ENCODE assay signal across 19 cellular contexts in the genomic region with DNA sequence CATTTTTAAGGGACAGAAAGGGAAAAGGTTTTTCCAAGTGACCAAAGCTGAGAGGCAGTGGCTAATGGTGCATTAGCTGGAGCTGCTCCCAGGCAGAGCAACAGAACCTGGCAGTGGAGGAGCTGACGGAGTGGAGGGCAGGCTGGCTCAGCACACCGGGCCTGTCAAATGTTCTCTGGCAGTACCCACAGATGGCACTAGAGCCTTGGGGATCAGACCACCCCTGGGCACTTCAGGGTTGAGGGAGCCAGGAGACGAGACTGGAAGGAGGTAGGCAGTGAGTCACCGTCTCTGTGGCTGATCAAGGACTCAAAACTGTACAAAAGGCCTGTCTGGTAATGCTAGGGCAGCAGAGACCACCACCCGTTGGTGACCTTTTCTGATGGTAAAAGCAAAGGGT.
DNase-seq lines count a peak whose midpoint lies in the region; ATAC-seq, FAIRE-seq and TF ChIP-seq lines count a peak whose summit lies in the region.
"Had no signal": no experiment of that assay in that cellular context is flagged by ENCODE, and none has a peak within 500 bp of the region (broad histone marks: within the 10 kb centered on the region; RNA-seq: fewer than 3 reads in every experiment).

No MANE protein-coding gene starts in this region.

- intact Hi-C loops in activated naive CD4-positive, alpha-beta T cell treated with anti-CD3 and anti-CD28 coated beads for 36 hours (cut with micrococcal nuclease): no loop called here

- no peak overlapping the region for H3K4me3 Mint-ChIP-seq in activated naive CD4-positive, alpha-beta T cell treated with anti-CD3 and anti-CD28 coated beads for 36 hours
- H3K4me3 Mint-ChIP-seq in activated naive CD4-positive, alpha-beta T cell treated with anti-CD3 and anti-CD28 coated beads, Interleukin-2, amount 10 ng/mL, durations not matched to agents 7 days and 5 days: no peak overlapping the region
- no peak overlapping the region for H3K4me3 Mint-ChIP-seq in stimulated activated effector memory CD8-positive, alpha-beta T cell treated with anti-CD3 and anti-CD28 coated beads, Interleukin-12 subunit alpha, Interleukin-12 subunit beta, amount 100 ng/mL, for 72 hours
- H3K4me3 Mint-ChIP-seq: activated T-cell treated with anti-CD3 and anti-CD28 coated beads, Interleukin-2, amount 50 U/mL, for 4 hours had no signal

- no peaks in the 10 kb centered on the region for H3K9me3 Mint-ChIP-seq in activated naive CD4-positive, alpha-beta T cell treated with anti-CD3 and anti-CD28 coated beads for 36 hours
- H3K9me3 Mint-ChIP-seq in activated naive CD4-positive, alpha-beta T cell treated with anti-CD3 and anti-CD28 coated beads, Interleukin-2, amount 10 ng/mL, durations not matched to agents 7 days and 5 days: no peaks in the 10 kb centered on the region
- H3K9me3 Mint-ChIP-seq in stimulated activated effector memory CD8-positive, alpha-beta T cell treated with anti-CD3 and anti-CD28 coated beads, Interleukin-12 subunit alpha, Interleukin-12 subunit beta, amount 100 ng/mL, for 72 hours: no peaks in the 10 kb centered on the region
- H3K9me3 Mint-ChIP-seq: activated T-cell treated with anti-CD3 and anti-CD28 coated beads, Interleukin-2, amount 50 U/mL, for 4 hours; IgD-negative memory B cell had no signal

- H3K36me3 ChIP-seq in small intestine (ENCODE audit: control insufficient read depth in 2 of 2, insufficient read depth in 2 of 2, low read length in 2 of 2): no peaks in the 10 kb centered on the region
- H3K36me3 ChIP-seq: adrenal gland, gastrocnemius medialis, upper lobe of left lung had no signal

- H3K4me1 Mint-ChIP-seq in activated naive CD4-positive, alpha-beta T cell treated with anti-CD3 and anti-CD28 coated beads for 36 hours (ENCODE audit: low read depth): peaks cover 2% of the 10 kb centered on the region
- peaks cover 1% of the 10 kb centered on the region for H3K4me1 Mint-ChIP-seq in activated naive CD4-positive, alpha-beta T cell treated with anti-CD3 and anti-CD28 coated beads, Interleukin-2, amount 10 ng/mL, durations not matched to agents 7 days and 5 days
- H3K4me1 Mint-ChIP-seq in stimulated activated effector memory CD8-positive, alpha-beta T cell treated with anti-CD3 and anti-CD28 coated beads, Interleukin-12 subunit alpha, Interleukin-12 subunit beta, amount 100 ng/mL, for 72 hours: peaks cover 10% of the 10 kb centered on the region

- H3K36me3 Mint-ChIP-seq in activated naive CD4-positive, alpha-beta T cell treated with anti-CD3 and anti-CD28 coated beads for 36 hours (ENCODE audit: low read depth): no peaks in the 10 kb centered on the region
- no peaks in the 10 kb centered on the region for H3K36me3 Mint-ChIP-seq in activated naive CD4-positive, alpha-beta T cell treated with anti-CD3 and anti-CD28 coated beads, Interleukin-2, amount 10 ng/mL, durations not matched to agents 7 days and 5 days
- no peaks in the 10 kb centered on the region for H3K36me3 Mint-ChIP-seq in stimulated activated effector memory CD8-positive, alpha-beta T cell treated with anti-CD3 and anti-CD28 coated beads, Interleukin-12 subunit alpha, Interleukin-12 subunit beta, amount 100 ng/mL, for 72 hours
- H3K36me3 Mint-ChIP-seq: IgD-negative memory B cell had no signal

- no peak for TF ChIP-seq CTCF in epithelial cell of esophagus (IDR thresholded peaks at IDR 0.05; ENCODE audit: insufficient read depth, low read depth, low read length, missing control alignments)

- ATAC-seq in stimulated activated effector memory CD8-positive, alpha-beta T cell treated with anti-CD3 and anti-CD28 coated beads, Interleukin-12 subunit alpha, Interleukin-12 subunit beta, amount 100 ng/mL, for 72 hours: peak; percentile 57
- ATAC-seq in GM18502 (IDR thresholded peaks at IDR 0.05; ENCODE audit: poor library complexity, unreplicated experiment): no peak
- ATAC-seq: activated T-cell treated with anti-CD3 and anti-CD28 coated beads, Interleukin-2, amount 50 U/mL, for 4 hours; gastrocnemius medialis had no signal

- H3K27me3 ChIP-seq in small intestine (ENCODE audit: control insufficient read depth in 2 of 2, insufficient read depth in 2 of 2, low read length in 2 of 2): no peaks in the 10 kb centered on the region
- H3K27me3 ChIP-seq: adrenal gland, gastrocnemius medialis, upper lobe of left lung had no signal

- CTCF ChIA-PET in activated naive CD4-positive, alpha-beta T cell treated with anti-CD3 and anti-CD28 coated beads for 36 hours (lab: Charles Lee): interaction anchor here (1.3 to 15.1 kb wide), 3 partner anchors 24 to 163 kb away, joined by 3 to 261 read pairs (median 8); no protein-coding TSS in a partner anchor
- CTCF ChIA-PET in activated naive CD4-positive, alpha-beta T cell treated with anti-CD3 and anti-CD28 coated beads, Interleukin-2, amount 10 ng/mL, durations not matched to agents 7 days and 5 days (lab: Charles Lee): interaction anchor here (0.6 to 15.6 kb wide), 3 partner anchors 117 to 165 kb away, joined by 4 to 293 read pairs (median 13); no protein-coding TSS in a partner anchor

- no peaks in the 10 kb centered on the region for H3K4me1 ChIP-seq in small intestine (ENCODE audit: control insufficient read depth in 2 of 2, insufficient read depth in 1 of 2, low read depth in 1 of 2, low read length in 1 of 2)

- H3K4me3 ChIP-seq in epithelial cell of esophagus (ENCODE audit: low read length) (no peak overlapping the region), small intestine (ENCODE audit: low read depth in 1 of 2, low read length in 2 of 2) (no peak overlapping the region)
- H3K4me3 ChIP-seq: adrenal gland, gastrocnemius medialis, upper lobe of left lung had no signal

- 77 to 80% (median 80%) methylated on average over 5 of the region's 5 CpGs for WGBS in small intestine, 3 donors

- no peak overlapping the region for H3K27ac Mint-ChIP-seq in activated naive CD4-positive, alpha-beta T cell treated with anti-CD3 and anti-CD28 coated beads for 36 hours
- no peak overlapping the region for H3K27ac Mint-ChIP-seq in activated naive CD4-positive, alpha-beta T cell treated with anti-CD3 and anti-CD28 coated beads, Interleukin-2, amount 10 ng/mL, durations not matched to agents 7 days and 5 days
- H3K27ac Mint-ChIP-seq in stimulated activated effector memory CD8-positive, alpha-beta T cell treated with anti-CD3 and anti-CD28 coated beads, Interleukin-12 subunit alpha, Interleukin-12 subunit beta, amount 100 ng/mL, for 72 hours: no peak overlapping the region

- peaks cover 2% of the 10 kb centered on the region for H3K27me3 Mint-ChIP-seq in activated naive CD4-positive, alpha-beta T cell treated with anti-CD3 and anti-CD28 coated beads for 36 hours (ENCODE audit: low read depth)
- peaks cover 56% of the 10 kb centered on the region for H3K27me3 Mint-ChIP-seq in activated naive CD4-positive, alpha-beta T cell treated with anti-CD3 and anti-CD28 coated beads, Interleukin-2, amount 10 ng/mL, durations not matched to agents 7 days and 5 days

- no peaks in the 10 kb centered on the region for H3K9me3 ChIP-seq in small intestine (ENCODE audit: control insufficient read depth, low read depth)
- H3K9me3 ChIP-seq: adrenal gland, gastrocnemius medialis, upper lobe of left lung had no signal

- FAIRE-seq in small intestine (lab: Jason Lieb, UNC): no peak
- FAIRE-seq: G401.6 had no signal

- no peak overlapping the region for H3K27ac ChIP-seq in small intestine (ENCODE audit: low read depth in 1 of 2, low read length in 1 of 2)
- H3K27ac ChIP-seq: adrenal gland, gastrocnemius medialis, upper lobe of left lung had no signal

- peak; percentile 12 for DNase-seq in activated naive CD4-positive, alpha-beta T cell treated with anti-CD3 and anti-CD28 coated beads for 36 hours
- no peak for DNase-seq in activated naive CD4-positive, alpha-beta T cell treated with anti-CD3 and anti-CD28 coated beads, Interleukin-2, amount 10 ng/mL, durations not matched to agents 7 days and 5 days
- DNase-seq in NCI-H446 treated with DMSO at 0.1 percent for 48 hours (lab: John Stamatoyannopoulos, UW): peak; percentile 79
- DNase-seq in epithelial cell of esophagus (ENCODE audit: low read depth): peak; percentile 27
- no peak for DNase-seq in stimulated activated effector memory CD8-positive, alpha-beta T cell treated with anti-CD3 and anti-CD28 coated beads, Interleukin-12 subunit alpha, Interleukin-12 subunit beta, amount 100 ng/mL, for 72 hours (ENCODE audit: low spot score in 2 of 2)
- no peak for DNase-seq in NCI-H510A treated with DMSO at 0.1 percent for 48 hours (lab: John Stamatoyannopoulos, UW)
- DNase-seq in small intestine: no peak
- DNase-seq: activated T-cell treated with anti-CD3 and anti-CD28 coated beads, Interleukin-2, amount 50 U/mL, for 4 hours; NCI-H1048; NCI-H226; stimulated activated CD4-positive, alpha-beta T cell treated with anti-CD3 and anti-CD28 coated beads, Interleukin-4, amount 100 ng/mL, for 1 hour; stimulated activated CD8-positive, alpha-beta memory T cell treated with anti-CD3 and anti-CD28 coated beads, Interleukin-4, amount 100 ng/mL, for 48 hours; T-helper 9 cell; upper lobe of left lung had no signal

Comparison
In these comparisons a context has a peak if more than half of its experiments do, and no peak if none do; other contexts are left out.
1. DNase-seq: peak in activated naive CD4-positive, alpha-beta T cell treated with anti-CD3 and anti-CD28 coated beads for 36 hours (single experiment), NCI-H446 treated with DMSO at 0.1 percent for 48 hours (single experiment) and epithelial cell of esophagus (single experiment); none in activated naive CD4-positive, alpha-beta T cell treated with anti-CD3 and anti-CD28 coated beads, Interleukin-2, amount 10 ng/mL, durations not matched to agents 7 days and 5 days (single experiment), stimulated activated effector memory CD8-positive, alpha-beta T cell treated with anti-CD3 and anti-CD28 coated beads, Interleukin-12 subunit alpha, Interleukin-12 subunit beta, amount 100 ng/mL, for 72 hours (0 of 2), NCI-H510A treated with DMSO at 0.1 percent for 48 hours (single experiment) and small intestine (single experiment).